ENCODE assay signal across 8 cellular contexts in genomic region chr11:10857604-10858504, GRCh38. TPM values are rescaled to one million over a fixed set of nuclear protein-coding genes. Genes with fewer than 3 reads are reported as not detected.
A peak's percentile ranks its signal among the peaks of the same experiment; 100 is the strongest.
DNase-seq lines count a peak whose midpoint lies in the region; ATAC-seq and TF ChIP-seq lines count a peak whose summit lies in the region.

Gene ZBED5 (minus strand): TSS chr11:10858053. CDS start chr11:10854945, 3,108 bp downstream.

- no peak within 1 kb of the TSS for H2BK5ac ChIP-seq in H9 (ENCODE audit: insufficient read length, low read length)

- no CpG with 5 or more reads among the region's 72 CpGs for WGBS in H9 (ENCODE audit: extremely low coverage, insufficient read length, low lambda C conversion rate)

- H3K4me3 Mint-ChIP-seq in H9 (peak within 1 kb of the TSS; percentile 100), nephron progenitor cell (peak within 1 kb of the TSS; percentile 99)
- peak within 1 kb of the TSS; percentile 96 for H3K4me3 Mint-ChIP-seq in stimulated activated naive CD8-positive, alpha-beta T cell treated with anti-CD3 and anti-CD28 coated beads, Interleukin-15, amount 100 ng/mL, for 72 hours

- H3K4me1 Mint-ChIP-seq in H9 (peaks cover 24 to 30% of the 10 kb centered on the region in 2 experiments), nephron progenitor cell (peaks cover 50% of the 10 kb centered on the region)
- H3K4me1 Mint-ChIP-seq in stimulated activated naive CD8-positive, alpha-beta T cell treated with anti-CD3 and anti-CD28 coated beads, Interleukin-15, amount 100 ng/mL, for 72 hours: peaks cover 35% of the 10 kb centered on the region

- H4K20me1 ChIP-seq in H9 (ENCODE audit: control insufficient read depth, insufficient read depth, insufficient read length): no peaks in the 10 kb centered on the region

- no peaks in the 10 kb centered on the region for H3K9me3 ChIP-seq in ES-I3 (ENCODE audit: control insufficient read depth, insufficient read depth, low read length)
- no peaks in the 10 kb centered on the region for H3K9me3 ChIP-seq in H9 (ENCODE audit: control insufficient read depth, low read depth, low read length)
- no peaks in the 10 kb centered on the region for H3K9me3 ChIP-seq in MG63

- H3K36me3 Mint-ChIP-seq in H9 (ENCODE audit: insufficient read depth in 1 of 3, low read depth in 3 of 3) (peaks cover 20 to 35% (median 31%) of the 10 kb centered on the region in 3 experiments), nephron progenitor cell (ENCODE audit: low read depth) (peaks cover 30% of the 10 kb centered on the region)

- H2AFZ ChIP-seq in H9 (ENCODE audit: low read length): peak within 1 kb of the TSS; percentile 53

- peak; percentile 90 for ATAC-seq in stimulated activated naive CD8-positive, alpha-beta T cell treated with anti-CD3 and anti-CD28 coated beads, Interleukin-15, amount 100 ng/mL, for 72 hours

- H3K4me1 ChIP-seq in ES-I3 (ENCODE audit: insufficient read depth, low read length) (peaks cover 9% of the 10 kb centered on the region), H9 (ENCODE audit: insufficient read depth, low read length) (no peaks in the 10 kb centered on the region)

- H3K4ac ChIP-seq in H9 (ENCODE audit: low read depth, low read length): no peak within 1 kb of the TSS

- no peak within 1 kb of the TSS for H2BK15ac ChIP-seq in H9 (ENCODE audit: low read depth, low read length)

- H3K27ac Mint-ChIP-seq in H9 (peak within 1 kb of the TSS; percentile 100), nephron progenitor cell (peak within 1 kb of the TSS; percentile 100)
- H3K27ac Mint-ChIP-seq in stimulated activated naive CD8-positive, alpha-beta T cell treated with anti-CD3 and anti-CD28 coated beads, Interleukin-15, amount 100 ng/mL, for 72 hours: peak within 1 kb of the TSS; percentile 98 to 100

- peaks cover 0 to 2% of the 10 kb centered on the region in 2 experiments; a peak in 1 of 5 replicates for H3K9me3 Mint-ChIP-seq in H9
- no peaks in the 10 kb centered on the region for H3K9me3 Mint-ChIP-seq in nephron progenitor cell
- H3K9me3 Mint-ChIP-seq in stimulated activated naive CD8-positive, alpha-beta T cell treated with anti-CD3 and anti-CD28 coated beads, Interleukin-15, amount 100 ng/mL, for 72 hours: no peaks in the 10 kb centered on the region

- H3K79me2 ChIP-seq in H9 (ENCODE audit: insufficient read depth, low read length): peaks cover 5% of the 10 kb centered on the region; the same call in 1 of the 2 replicates

- H3K56ac ChIP-seq in H9 (ENCODE audit: insufficient read length, low read depth, low read length): peak within 1 kb of the TSS; percentile 23

- DNase-seq in H9 (peak; percentile 98), MG63 (peak; percentile 96), SHP77 treated with DMSO at 0.1 percent for 48 hours (lab: John Stamatoyannopoulos, UW) (peak; percentile 73), fibroblast of the aortic adventitia (ENCODE audit: low read depth) (peak; percentile 97), nephron progenitor cell (peak; percentile 94)
- DNase-seq in activated effector memory CD4-positive, alpha-beta T cell treated with anti-CD3 and anti-CD28 coated beads, Interleukin-2, amount 50 U/mL, for 16 hours: peak; percentile 98
- peak; percentile 95 to 98 for DNase-seq in stimulated activated naive CD8-positive, alpha-beta T cell treated with anti-CD3 and anti-CD28 coated beads, Interleukin-15, amount 100 ng/mL, for 72 hours

- H3K27me3 Mint-ChIP-seq in H9 (ENCODE audit: low read depth) (no peaks in the 10 kb centered on the region), nephron progenitor cell (ENCODE audit: low read depth, poor library complexity) (no peaks in the 10 kb centered on the region)
- no peaks in the 10 kb centered on the region for H3K27me3 Mint-ChIP-seq in stimulated activated naive CD8-positive, alpha-beta T cell treated with anti-CD3 and anti-CD28 coated beads, Interleukin-15, amount 100 ng/mL, for 72 hours

- H4K5ac ChIP-seq in H9 (ENCODE audit: insufficient read length, low read depth, low read length): no peak within 1 kb of the TSS

- H3K36me3 ChIP-seq in ES-I3 (ENCODE audit: insufficient read depth, low read length): peaks cover 15% of the 10 kb centered on the region
- H3K36me3 ChIP-seq in MG63: peaks cover 39% of the 10 kb centered on the region

- H3K27me3 ChIP-seq in H9 (ENCODE audit: insufficient read depth, low read length): no peaks in the 10 kb centered on the region
- H3K27me3 ChIP-seq in MG63: no peaks in the 10 kb centered on the region

- H3K4me2 ChIP-seq in H9 (ENCODE audit: insufficient read depth, insufficient read length, low read length): peak within 1 kb of the TSS; percentile 95

- no peak within 1 kb of the TSS for H2BK20ac ChIP-seq in H9 (ENCODE audit: low read depth, low read length, poor library complexity, severe bottlenecking)

- H3K4me3 ChIP-seq in MG63 (peak within 1 kb of the TSS; percentile 91), fibroblast of the aortic adventitia (ENCODE audit: low read depth, low read length) (peak within 1 kb of the TSS; percentile 94)

- no peak within 1 kb of the TSS for H4K91ac ChIP-seq in H9 (ENCODE audit: insufficient read length, low read depth, low read length)

- H3K27ac ChIP-seq in H9 (ENCODE audit: insufficient read length, low read depth, low read length): peak within 1 kb of the TSS; percentile 81

- H2BK120ac ChIP-seq in H9 (ENCODE audit: low read depth, low read length, poor library complexity, severe bottlenecking): no peak within 1 kb of the TSS

- peak within 1 kb of the TSS; percentile 88 for H3K18ac ChIP-seq in H9 (ENCODE audit: insufficient read length, low read depth, low read length)

- no peak within 1 kb of the TSS for H2AK5ac ChIP-seq in H9 (ENCODE audit: insufficient read length, low read length)

- no peaks in the 10 kb centered on the region for H3K79me1 ChIP-seq in H9 (ENCODE audit: insufficient read depth, low read depth, low read length, poor library complexity, severe bottlenecking)

- no peak within 1 kb of the TSS for H3K23ac ChIP-seq in H9 (ENCODE audit: insufficient read length, low read depth, low read length)

- no peak within 1 kb of the TSS for H2BK12ac ChIP-seq in H9 (ENCODE audit: insufficient read length, low read depth, low read length)

- peak within 1 kb of the TSS; percentile 87 for H3K14ac ChIP-seq in H9 (ENCODE audit: insufficient read depth, low read length)

- 0 out of 3 replicates have a peak, but pooled peaks have one; percentile 18 for TF ChIP-seq CTCF in H9 (conservative IDR thresholded peaks at IDR 0.05)
- no peak for TF ChIP-seq CTCF in fibroblast of the aortic adventitia (IDR thresholded peaks at IDR 0.05; ENCODE audit: insufficient read depth, low read length)
- TF ChIP-seq CTCF in nephron progenitor cell (IDR thresholded peaks at IDR 0.05): no peak

- no peak within 1 kb of the TSS for H3T11ph ChIP-seq in H9 (ENCODE audit: low read length)

- peaks cover 14% of the 10 kb centered on the region for H3K23me2 ChIP-seq in H9 (ENCODE audit: insufficient read length, low read depth, low read length, poor library complexity, severe bottlenecking)

- H4K8ac ChIP-seq in H9 (replicated peaks; ENCODE audit: insufficient read length, low read depth, low read length): no peak within 1 kb of the TSS

- H3K9ac ChIP-seq in ES-I3 (ENCODE audit: low read depth, low read length): peak within 1 kb of the TSS; percentile 90
- H3K9ac ChIP-seq in H9 (ENCODE audit: extremely low read depth, insufficient read length, low read length): peak within 1 kb of the TSS; percentile 92

RNA-seq across cellular contexts. Expression of gene ZBED5, which starts in this region (rescaled TPM):
- total RNA-seq in H9 (2021) (65.8 TPM in 2 replicates), fibroblast of the aortic adventitia (ENCODE audit: low replicate concordance) (30.3 and 60.6 TPM in 2 replicates)
- 13.9 and 43.3 TPM in 2 replicates for total RNA-seq in MG63 (2014; rRNA removed; shearing (Covaris generic); ENCODE audit: low replicate concordance)

Comparison
In these comparisons a context has a peak if more than half of its experiments do, and no peak if none do; other contexts are left out.
1. Peak in every context shown above with its lines: DNase-seq, ATAC-seq, H3K4me3 ChIP-seq and H3K27ac ChIP-seq.